Comparison of ENCODE assay signal across 19 cellular contexts in genomic region chr11:94826415-94826814, GRCh38. TPM values are rescaled to one million over a fixed set of nuclear protein-coding genes. Genes with fewer than 3 reads are reported as not detected.
DNase-seq lines count a peak whose midpoint lies in the region; ATAC-seq and TF ChIP-seq lines count a peak whose summit lies in the region.
"Had no signal": no experiment of that assay in that cellular context is flagged by ENCODE, and none has a peak within 500 bp of the region (broad histone marks: within the 10 kb centered on the region; RNA-seq: fewer than 3 reads in every experiment).

No MANE protein-coding gene starts in this region.

- H3K9me3 ChIP-seq in gastrocnemius medialis = no peaks in the 10 kb centered on the region
- H3K9me3 ChIP-seq: A549, SJSA1 had no signal

- H3K4me3 ChIP-seq in gastrocnemius medialis = no peak overlapping the region
- H3K4me3 ChIP-seq: A549, SJSA1 had no signal

- TF ChIP-seq CTCF in WTC11 (IDR thresholded peaks at IDR 0.05) (no peak), gastrocnemius medialis (IDR thresholded peaks at IDR 0.05 in 4 of 5, conservative IDR thresholded peaks at IDR 0.05 in 1 of 5) (no peak)

- CTCF ChIA-PET in WTC11 (lab: Charles Lee) = interaction anchor here (1.2 kb wide), 1 partner anchor 203 kb away, joined by 6 read pairs; no protein-coding TSS in a partner anchor

- H3K4me3 Mint-ChIP-seq in WTC11 = no peak overlapping the region
- H3K4me3 Mint-ChIP-seq: IgD-negative memory B cell had no signal

- no peaks in the 10 kb centered on the region for H3K9me3 Mint-ChIP-seq in WTC11
- H3K9me3 Mint-ChIP-seq: IgD-negative memory B cell had no signal

- H3K36me3 Mint-ChIP-seq in WTC11 = peaks cover 66% of the 10 kb centered on the region
- H3K36me3 Mint-ChIP-seq: IgD-negative memory B cell had no signal

- H3K4me1 Mint-ChIP-seq in WTC11 = peaks cover 7% of the 10 kb centered on the region
- H3K4me1 Mint-ChIP-seq: IgD-negative memory B cell had no signal

- intact Hi-C loops in gastrocnemius medialis (cut with DNase I; ENCODE audit: low total_unique reads) = no loop called here

- no peaks in the 10 kb centered on the region for H3K27me3 ChIP-seq in gastrocnemius medialis
- H3K27me3 ChIP-seq: SJSA1 had no signal

- H3K4me1 ChIP-seq in gastrocnemius medialis = peaks cover 24% of the 10 kb centered on the region in 2 donors
- H3K4me1 ChIP-seq: SJSA1 had no signal

- POLR2A ChIA-PET in WTC11 (lab: Charles Lee) = no interaction called here

- H3K36me3 ChIP-seq in gastrocnemius medialis = peaks cover 0 to 75% of the 10 kb centered on the region in 2 donors
- H3K36me3 ChIP-seq: SJSA1 had no signal

- peak; percentile 58 for ATAC-seq in WTC11
- ATAC-seq in gastrocnemius medialis = no peak
- ATAC-seq in HG03432 (IDR thresholded peaks at IDR 0.05; ENCODE audit: unreplicated experiment) = no peak
- ATAC-seq: A549 had no signal

- peak; percentile 10 for DNase-seq in NCI-H82 (lab: John Stamatoyannopoulos, UW)
- no peak for DNase-seq in NCI-H82 treated with DMSO at 0.1 percent for 48 hours (lab: John Stamatoyannopoulos, UW; ENCODE audit: unreplicated experiment)
- peak; percentile 24 for DNase-seq in WTC11 (ENCODE audit: low spot score)
- peak; percentile 28 for DNase-seq in iPS-NIHi11 (ENCODE audit: low spot score)
- no peak for DNase-seq in gastrocnemius medialis
- DNase-seq in NCI-H2107 (lab: John Stamatoyannopoulos, UW) = no peak
- no peak for DNase-seq in activated naive CD4-positive, alpha-beta T cell treated with Interleukin-2 at 50 U/mL for 16 hours
- DNase-seq: DMS 273 treated with DMSO at 0.1 percent for 48 hours, MV-4-11, NCI-H1417 treated with DMSO at 0.1 percent for 48 hours, NCI-H2081 treated with DMSO at 0.1 percent for 48 hours, NCI-H446, NCI-H69 had no signal

- TF ChIP-seq POLR2A in gastrocnemius medialis (IDR thresholded peaks at IDR 0.05) = no peak

- no peaks in the 10 kb centered on the region for H3K27me3 Mint-ChIP-seq in WTC11 (ENCODE audit: low read depth)

- in situ Hi-C loops in gastrocnemius medialis (cut with MboI; ENCODE audit: low sequenced_read_pairs in 4 of 4) = no loop called here

- H3K27ac Mint-ChIP-seq in WTC11 = peak overlapping the region; percentile 13
- H3K27ac Mint-ChIP-seq: IgD-negative memory B cell had no signal

- H3K27ac ChIP-seq in gastrocnemius medialis = peak overlapping the region in 3 of 4 donors; percentile 10 to 36 (median 25)
- H3K27ac ChIP-seq: A549, C4-2B, HL-60, SJSA1 had no signal

TF ChIP-seq in WTC11, 78 proteins besides CTCF, POLR2A, EP300 and RAD21:
- TF ChIP-seq SMAD3 (CRISPR knock-in tag; IDR thresholded peaks at IDR 0.05; ENCODE audit: borderline replicate concordance) (no peak), AFF4 (CRISPR knock-in tag; IDR thresholded peaks at IDR 0.05; ENCODE audit: borderline replicate concordance) (no peak)

RNA-seq across cellular contexts. Expression of gene AMOTL1, which starts 58.3 kb away (rescaled TPM):
- total RNA-seq in WTC11 (2021) = 23.4 to 39.8 TPM (median 26.4 TPM) in 3 replicates
- 100 to 1,000 TPM; 150 to 393 (median 244) TPM for total RNA-seq in gastrocnemius medialis

Comparison
In these comparisons a context has a peak if more than half of its experiments do, and no peak if none do; other contexts are left out.
1. DNase-seq: peak in NCI-H82 (single experiment), WTC11 (single experiment) and iPS-NIHi11 (single experiment); none in NCI-H82 treated with DMSO at 0.1 percent for 48 hours (single experiment), gastrocnemius medialis (0 of 2), NCI-H2107 (single experiment) and activated naive CD4-positive, alpha-beta T cell treated with Interleukin-2 at 50 U/mL for 16 hours (single experiment).